In genomic region chr10:71339796-71340589, GRCh38 we compare ENCODE assay signal across 11 cellular contexts. TPM values are rescaled to one million over a fixed set of nuclear protein-coding genes. Genes with fewer than 3 reads are reported as not detected.
A peak's percentile ranks its signal among the peaks of the same experiment; 100 is the strongest.
DNase-seq lines count a peak whose midpoint lies in the region; ATAC-seq and TF ChIP-seq lines count a peak whose summit lies in the region.
"Had no signal": no experiment of that assay in that cellular context is flagged by ENCODE, and none has a peak within 500 bp of the region (broad histone marks: within the 10 kb centered on the region; RNA-seq: fewer than 3 reads in every experiment).

No MANE protein-coding gene starts in this region.

- CTCF ChIA-PET in mammary epithelial cell (lab: Charles Lee; ENCODE audit: low non-redundant PET): no interaction called here

- peak overlapping the region; percentile 45 for H3K27ac Mint-ChIP-seq in neural crest cell (ENCODE audit: unreplicated experiment)
- H3K27ac Mint-ChIP-seq: activated B cell treated with CpG ODN at 0.5 μM for 24 hours; stimulated activated naive B cell treated with anti-CD40 and anti-IgM and Interleukin-4, amounts not matched to agents 10 μg/mL and 1 μg/mL and 100 μg/mL, for 72 hours had no signal

- H3K4me2 ChIP-seq in mammary epithelial cell (ENCODE audit: insufficient read depth, low read depth, low read length): peak overlapping the region; percentile 0

- peak; percentile 61; the same call in 1 of the 2 replicates for TF ChIP-seq EP300 in Ishikawa (IDR thresholded peaks at IDR 0.05; ENCODE audit: borderline replicate concordance)

- TF ChIP-seq RAD21 in Ishikawa (IDR thresholded peaks at IDR 0.05; ENCODE audit: low read depth): no peak

- no peaks in the 10 kb centered on the region for H3K27me3 ChIP-seq in mammary epithelial cell (ENCODE audit: insufficient read depth, low read length)

- no peaks in the 10 kb centered on the region for H3K9me3 ChIP-seq in mammary epithelial cell (replicated peaks; ENCODE audit: insufficient read depth, low read length)

- no peaks in the 10 kb centered on the region for H3K79me2 ChIP-seq in mammary epithelial cell (ENCODE audit: insufficient read depth, low read length)

- H3K4me1 ChIP-seq in mammary epithelial cell (ENCODE audit: insufficient read depth, low read length): peaks cover 23% of the 10 kb centered on the region

- BruUV-seq in mammary epithelial cell (replicated peaks; lab: Mats Ljungman, UMichigan): no TSS peak

- H3K36me3 Mint-ChIP-seq in neural crest cell (ENCODE audit: low read depth): no peaks in the 10 kb centered on the region

- intact Hi-C loops in mammary epithelial cell (cut with micrococcal nuclease): no loop called here

- H3K36me3 ChIP-seq in mammary epithelial cell (ENCODE audit: insufficient read depth, low read length): no peaks in the 10 kb centered on the region

- in situ Hi-C loops in mammary epithelial cell (cut with MboI; ENCODE audit: low sequenced_read_pairs in 2 of 2): no loop called here
- in situ Hi-C loops in KBM-7 (cut with MboI; ENCODE audit: low pct_unique_long_range_greater_than_20kb, low sequenced_read_pairs): loop anchor here (25.0 kb wide), 1 partner anchor 997 kb away; no protein-coding TSS in a partner anchor

- H2AFZ ChIP-seq in mammary epithelial cell (ENCODE audit: low read depth, low read length): no peak overlapping the region

- no peak overlapping the region for H3K4me3 ChIP-seq in mammary epithelial cell (replicated peaks in 1 of 3; ENCODE audit: insufficient read depth in 1 of 3, low read depth in 2 of 3, low read length in 3 of 3)

- peak; percentile 63 for DNase-seq in Daoy (ENCODE audit: low read depth)
- DNase-seq in mammary epithelial cell: peak; percentile 65
- no peak for DNase-seq in neural crest cell (ENCODE audit: low read depth, low spot score)
- no peak for DNase-seq in NCI-H748 treated with DMSO at 0.1 percent for 48 hours (lab: John Stamatoyannopoulos, UW)
- DNase-seq in KBM-7: no peak
- no peak for DNase-seq in DMS 273 treated with DMSO at 0.1 percent for 48 hours (lab: John Stamatoyannopoulos, UW)
- DNase-seq: activated B cell treated with CpG ODN at 0.5 μM for 24 hours; NCI-H1930; stimulated activated naive B cell treated with anti-CD40 and anti-IgM and Interleukin-4, amounts not matched to agents 10 μg/mL and 1 μg/mL and 100 μg/mL, for 72 hours had no signal

- H3K9ac ChIP-seq in mammary epithelial cell (ENCODE audit: insufficient read depth, low read length): no peak overlapping the region

- no peak overlapping the region for H3K27ac ChIP-seq in mammary epithelial cell (ENCODE audit: insufficient read depth, low read depth, low read length)

- TF ChIP-seq CTCF in mammary epithelial cell (conservative IDR thresholded peaks at IDR 0.05 in 1 of 2, IDR thresholded peaks at IDR 0.05 in 1 of 2; ENCODE audit: extremely low read depth in 1 of 2, insufficient read depth in 1 of 2, low read depth in 1 of 2, low read length in 2 of 2) (no peak), neural crest cell (conservative IDR thresholded peaks at IDR 0.05) (no peak)

- H3K9me3 Mint-ChIP-seq in neural crest cell: no peaks in the 10 kb centered on the region
- H3K9me3 Mint-ChIP-seq: activated B cell treated with CpG ODN at 0.5 μM for 24 hours; stimulated activated naive B cell treated with anti-CD40 and anti-IgM and Interleukin-4, amounts not matched to agents 10 μg/mL and 1 μg/mL and 100 μg/mL, for 72 hours had no signal

- no peak for ATAC-seq in GM19328 (IDR thresholded peaks at IDR 0.05; ENCODE audit: unreplicated experiment)
- ATAC-seq: stimulated activated naive B cell treated with anti-CD40 and anti-IgM and Interleukin-4, amounts not matched to agents 10 μg/mL and 1 μg/mL and 100 μg/mL, for 72 hours had no signal

- dilution Hi-C loops in mammary epithelial cell (cut with HindIII; ENCODE audit: low sequenced_read_pairs): no loop called here

- peaks cover 59% of the 10 kb centered on the region for H3K4me1 Mint-ChIP-seq in neural crest cell
- H3K4me1 Mint-ChIP-seq: activated B cell treated with CpG ODN at 0.5 μM for 24 hours had no signal

- WGBS in mammary epithelial cell (ENCODE audit: low coverage, missing lambda C conversion rate): 74% methylated on average over 7 of the region's 10 CpGs

- H3K4me3 Mint-ChIP-seq in neural crest cell: no peak overlapping the region
- H3K4me3 Mint-ChIP-seq: activated B cell treated with CpG ODN at 0.5 μM for 24 hours; stimulated activated naive B cell treated with anti-CD40 and anti-IgM and Interleukin-4, amounts not matched to agents 10 μg/mL and 1 μg/mL and 100 μg/mL, for 72 hours had no signal

- no peaks in the 10 kb centered on the region for H3K27me3 Mint-ChIP-seq in neural crest cell (ENCODE audit: low read depth)
- H3K27me3 Mint-ChIP-seq: activated B cell treated with CpG ODN at 0.5 μM for 24 hours; stimulated activated naive B cell treated with anti-CD40 and anti-IgM and Interleukin-4, amounts not matched to agents 10 μg/mL and 1 μg/mL and 100 μg/mL, for 72 hours had no signal

- H4K20me1 ChIP-seq in mammary epithelial cell (ENCODE audit: insufficient read depth, low read length): no peaks in the 10 kb centered on the region

TF ChIP-seq in Ishikawa, 13 proteins besides CTCF, POLR2A, EP300 and RAD21:
- TF ChIP-seq ZBTB7A (IDR thresholded peaks at IDR 0.05; ENCODE audit: low read depth) (peak; percentile 44; the same call in 1 of the 2 replicates), CREB1 (IDR thresholded peaks at IDR 0.05; ENCODE audit: low read depth) (no peak), TEAD4 (IDR thresholded peaks at IDR 0.05) (peak; percentile 79), TCF12 (IDR thresholded peaks at IDR 0.05; ENCODE audit: low read depth) (peak; percentile 58; the same call in 1 of the 2 replicates)

RNA-seq across cellular contexts. Expression of gene SLC29A3, which starts 20.9 kb away (rescaled TPM):
- 0.63 and 1.3 TPM in 2 replicates for total RNA-seq in Daoy (2014; rRNA removed; shearing (Covaris generic))
- total RNA-seq in mammary epithelial cell (1 to 10 TPM; 3.5 to 8.2 TPM), neural crest cell (5.3 and 6.0 TPM in 2 replicates)
- 1.9 TPM for polyA plus RNA-seq in mammary epithelial cell
- polyA minus RNA-seq in mammary epithelial cell: 2.6 TPM

RNA-seq across cellular contexts. Expression of gene CDH23, which starts 56.7 kb away (rescaled TPM):
- total RNA-seq in Daoy (2014; rRNA removed; shearing (Covaris generic)): 0.21 and 0.40 TPM in 2 replicates
- total RNA-seq in mammary epithelial cell (under 1 TPM; 0.05 to 0.17 TPM), neural crest cell (2.0 and 2.6 TPM in 2 replicates)
- 0.03 TPM for polyA plus RNA-seq in mammary epithelial cell
- polyA minus RNA-seq in mammary epithelial cell: not detected

Comparison
In these comparisons a context has a peak if more than half of its experiments do, and no peak if none do; other contexts are left out.
1. DNase-seq: peak in Daoy (single experiment) and mammary epithelial cell (single experiment); none in neural crest cell (single experiment), NCI-H748 treated with DMSO at 0.1 percent for 48 hours (single experiment), KBM-7 (single experiment) and DMS 273 treated with DMSO at 0.1 percent for 48 hours (single experiment).